34 cellular contexts compared by ENCODE assay signal in genomic region chr6:75337805-75338204, GRCh38. TPM values are rescaled to one million over a fixed set of nuclear protein-coding genes. Genes with fewer than 3 reads are reported as not detected.
DNase-seq lines count a peak whose midpoint lies in the region; ATAC-seq, FAIRE-seq and TF ChIP-seq lines count a peak whose summit lies in the region.
"Had no signal": no experiment of that assay in that cellular context is flagged by ENCODE, and none has a peak within 500 bp of the region (broad histone marks: within the 10 kb centered on the region; RNA-seq: fewer than 3 reads in every experiment).

No MANE protein-coding gene starts in this region.

- H3K27me3 ChIP-seq in GM23338 (ENCODE audit: insufficient read depth): no peaks in the 10 kb centered on the region
- H3K27me3 ChIP-seq: esophagus muscularis mucosa, sigmoid colon, thyroid gland had no signal

- no peak overlapping the region for H3K4me2 ChIP-seq in GM23338

- no peaks in the 10 kb centered on the region for H3K36me3 ChIP-seq in GM23338 (ENCODE audit: insufficient read depth)
- H3K36me3 ChIP-seq: lower lobe of right lung, prostate gland, thyroid gland had no signal

- H3K4me3 ChIP-seq in GM23338 (no peak overlapping the region), epithelial cell of esophagus (ENCODE audit: low read length) (no peak overlapping the region)
- H3K4me3 ChIP-seq: esophagus muscularis mucosa, lower lobe of right lung, prostate gland, sigmoid colon, thyroid gland had no signal

- DNase-seq in GM23338 (ENCODE audit: low spot score) (no peak), OCI-M1 (lab: John Stamatoyannopoulos, UW) (peak; percentile 14), epithelial cell of esophagus (ENCODE audit: low read depth) (peak; percentile 22), OCI-M2 (lab: John Stamatoyannopoulos, UW; ENCODE audit: unreplicated experiment) (no peak), urothelium cell line (ENCODE audit: low spot score) (no peak)
- DNase-seq in stimulated activated effector memory CD8-positive, alpha-beta T cell treated with anti-CD3 and anti-CD28 coated beads, Interleukin-12 subunit alpha, Interleukin-12 subunit beta, amount 100 ng/mL, for 72 hours (ENCODE audit: low spot score in 2 of 2): no peak
- DNase-seq: activated CD4-positive, alpha-beta T cell treated with anti-CD3 and anti-CD28 coated beads for 1 hour; activated CD8-positive, alpha-beta T cell treated with anti-CD3 and anti-CD28 coated beads, Interleukin-2, amount 10 ng/mL, durations not matched to agents 7 days and 5 days; activated gamma-delta T cell; activated naive CD8-positive, alpha-beta T cell treated with anti-CD3 and anti-CD28 coated beads for 36 hours; C1 segment of cervical spinal cord; caudate nucleus; COR-L47; DMS53; GDM1; KG1; lower lobe of right lung; MM.1S; naive thymus-derived CD8-positive, alpha-beta T cell; NCI-H1105 treated with DMSO at 0.1 percent for 48 hours; NCI-H2029 treated with DMSO at 0.1 percent for 48 hours; NCI-H526 treated with DMSO at 0.1 percent for 48 hours; occipital lobe; SHP77; sigmoid colon; stimulated activated CD4-positive, alpha-beta T cell treated with anti-CD3 and anti-CD28 coated beads, Interleukin-12 subunit alpha, Interleukin-12 subunit beta, amount 100 ng/mL, for 4 hours; stimulated activated CD4-positive, alpha-beta T cell treated with anti-CD3 and anti-CD28 coated beads, Interleukin-2, amount 100 ng/mL, for 48 hours; thyroid gland had no signal

- peaks cover 48% of the 10 kb centered on the region for H3K4me1 Mint-ChIP-seq in GM23338
- no peaks in the 10 kb centered on the region for H3K4me1 Mint-ChIP-seq in stimulated activated effector memory CD8-positive, alpha-beta T cell treated with anti-CD3 and anti-CD28 coated beads, Interleukin-12 subunit alpha, Interleukin-12 subunit beta, amount 100 ng/mL, for 72 hours
- H3K4me1 Mint-ChIP-seq: activated naive CD8-positive, alpha-beta T cell treated with anti-CD3 and anti-CD28 coated beads for 36 hours had no signal

- H3K4me1 ChIP-seq in GM23338 (ENCODE audit: insufficient read depth): peaks cover 27% of the 10 kb centered on the region
- H3K4me1 ChIP-seq: prostate gland had no signal

- H3K4me3 Mint-ChIP-seq in GM23338: no peak overlapping the region
- H3K4me3 Mint-ChIP-seq in stimulated activated effector memory CD8-positive, alpha-beta T cell treated with anti-CD3 and anti-CD28 coated beads, Interleukin-12 subunit alpha, Interleukin-12 subunit beta, amount 100 ng/mL, for 72 hours: no peak overlapping the region
- H3K4me3 Mint-ChIP-seq: activated CD8-positive, alpha-beta T cell treated with anti-CD3 and anti-CD28 coated beads, Interleukin-2, amount 10 ng/mL, durations not matched to agents 7 days and 5 days; activated naive CD8-positive, alpha-beta T cell treated with anti-CD3 and anti-CD28 coated beads for 36 hours; naive thymus-derived CD8-positive, alpha-beta T cell had no signal

- ATAC-seq in GM23338 (no peak), GM18858 (IDR thresholded peaks at IDR 0.05; ENCODE audit: unreplicated experiment) (no peak)
- peak; percentile 77 for ATAC-seq in stimulated activated effector memory CD8-positive, alpha-beta T cell treated with anti-CD3 and anti-CD28 coated beads, Interleukin-12 subunit alpha, Interleukin-12 subunit beta, amount 100 ng/mL, for 72 hours
- ATAC-seq: activated CD8-positive, alpha-beta T cell treated with anti-CD3 and anti-CD28 coated beads, Interleukin-2, amount 10 ng/mL, durations not matched to agents 7 days and 5 days; lower lobe of right lung; naive thymus-derived CD8-positive, alpha-beta T cell; Panc1 had no signal

- H3K9me2 ChIP-seq in GM23338 (ENCODE audit: insufficient read depth): no peaks in the 10 kb centered on the region

- H3K27me3 Mint-ChIP-seq in GM23338 (ENCODE audit: insufficient read depth, low read depth, poor library complexity): peaks cover 3% of the 10 kb centered on the region

- FAIRE-seq in urothelium cell line (lab: Jason Lieb, UNC): no peak
- FAIRE-seq: frontal cortex had no signal

- H2AFZ ChIP-seq in GM23338: no peak overlapping the region; the same call in 1 of the 2 replicates

- no peaks in the 10 kb centered on the region for H3F3A ChIP-seq in GM23338 (replicated peaks; ENCODE audit: low read depth)

- no peaks in the 10 kb centered on the region; the same call in 2 of the 3 replicates for H3K36me3 Mint-ChIP-seq in GM23338 (ENCODE audit: low read depth)
- no peaks in the 10 kb centered on the region for H3K36me3 Mint-ChIP-seq in stimulated activated effector memory CD8-positive, alpha-beta T cell treated with anti-CD3 and anti-CD28 coated beads, Interleukin-12 subunit alpha, Interleukin-12 subunit beta, amount 100 ng/mL, for 72 hours
- H3K36me3 Mint-ChIP-seq: activated naive CD8-positive, alpha-beta T cell treated with anti-CD3 and anti-CD28 coated beads for 36 hours; naive thymus-derived CD8-positive, alpha-beta T cell had no signal

- H3K9me3 Mint-ChIP-seq in GM23338: no peaks in the 10 kb centered on the region; the same call in 2 of the 3 replicates
- no peaks in the 10 kb centered on the region for H3K9me3 Mint-ChIP-seq in stimulated activated effector memory CD8-positive, alpha-beta T cell treated with anti-CD3 and anti-CD28 coated beads, Interleukin-12 subunit alpha, Interleukin-12 subunit beta, amount 100 ng/mL, for 72 hours
- H3K9me3 Mint-ChIP-seq: activated naive CD8-positive, alpha-beta T cell treated with anti-CD3 and anti-CD28 coated beads for 36 hours; naive thymus-derived CD8-positive, alpha-beta T cell had no signal

- H4K20me1 ChIP-seq in GM23338 (replicated peaks; ENCODE audit: insufficient read depth): no peaks in the 10 kb centered on the region

- peak overlapping the region; percentile 25; the same call in 1 of the 2 replicates for H3K27ac Mint-ChIP-seq in GM23338
- no peak overlapping the region for H3K27ac Mint-ChIP-seq in stimulated activated effector memory CD8-positive, alpha-beta T cell treated with anti-CD3 and anti-CD28 coated beads, Interleukin-12 subunit alpha, Interleukin-12 subunit beta, amount 100 ng/mL, for 72 hours
- H3K27ac Mint-ChIP-seq: activated CD8-positive, alpha-beta T cell treated with anti-CD3 and anti-CD28 coated beads, Interleukin-2, amount 10 ng/mL, durations not matched to agents 7 days and 5 days; activated naive CD8-positive, alpha-beta T cell treated with anti-CD3 and anti-CD28 coated beads for 36 hours; naive thymus-derived CD8-positive, alpha-beta T cell had no signal

- TF ChIP-seq CTCF in GM23338 (conservative IDR thresholded peaks at IDR 0.05; ENCODE audit: low read depth in 2 of 2): no peak
- TF ChIP-seq CTCF in epithelial cell of esophagus (IDR thresholded peaks at IDR 0.05; ENCODE audit: insufficient read depth, low read depth, low read length, missing control alignments): no peak

- H3K27ac ChIP-seq in GM23338 (ENCODE audit: low read depth): no peak overlapping the region
- H3K27ac ChIP-seq: esophagus muscularis mucosa, HL-60, lower lobe of right lung, prostate gland, sigmoid colon, thyroid gland had no signal

- H3K79me2 ChIP-seq in GM23338 (replicated peaks; ENCODE audit: insufficient read depth): no peaks in the 10 kb centered on the region

TF ChIP-seq in GM23338, 12 proteins besides CTCF, POLR2A, EP300 and RAD21 (continues in another document):
- no peak for TF ChIP-seq EZH2 (IDR thresholded peaks at IDR 0.05; ENCODE audit: low read depth, unreplicated experiment)
- no peak for TF ChIP-seq STAT1 (IDR thresholded peaks at IDR 0.05; ENCODE audit: unreplicated experiment)
- TF ChIP-seq NANOG (IDR thresholded peaks at IDR 0.05; ENCODE audit: borderline replicate concordance): no peak
- TF ChIP-seq POLR2AphosphoS5 (IDR thresholded peaks at IDR 0.05; ENCODE audit: low read depth): no peak
- no peak for TF ChIP-seq REST (IDR thresholded peaks at IDR 0.05; ENCODE audit: unreplicated experiment)
- TF ChIP-seq EZH2phosphoT487 (IDR thresholded peaks at IDR 0.05; ENCODE audit: unreplicated experiment): no peak
- no peak for TF ChIP-seq ZNF114 (CRISPR knock-in tag; IDR thresholded peaks at IDR 0.05)
- no peak for TF ChIP-seq JUNB (IDR thresholded peaks at IDR 0.05; ENCODE audit: unreplicated experiment)
- TF ChIP-seq ZNF331 (CRISPR knock-in tag; IDR thresholded peaks at IDR 0.05; ENCODE audit: low read depth): no peak
- TF ChIP-seq, protein P1, sequence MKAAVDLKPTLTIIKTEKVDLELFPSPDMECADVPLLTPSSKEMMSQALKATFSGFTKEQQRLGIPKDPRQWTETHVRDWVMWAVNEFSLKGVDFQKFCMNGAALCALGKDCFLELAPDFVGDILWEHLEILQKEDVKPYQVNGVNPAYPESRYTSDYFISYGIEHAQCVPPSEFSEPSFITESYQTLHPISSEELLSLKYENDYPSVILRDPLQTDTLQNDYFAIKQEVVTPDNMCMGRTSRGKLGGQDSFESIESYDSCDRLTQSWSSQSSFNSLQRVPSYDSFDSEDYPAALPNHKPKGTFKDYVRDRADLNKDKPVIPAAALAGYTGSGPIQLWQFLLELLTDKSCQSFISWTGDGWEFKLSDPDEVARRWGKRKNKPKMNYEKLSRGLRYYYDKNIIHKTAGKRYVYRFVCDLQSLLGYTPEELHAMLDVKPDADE (IDR thresholded peaks at IDR 0.05): no peak
- no peak for TF ChIP-seq CREB1 (CRISPR knock-in tag; IDR thresholded peaks at IDR 0.05; ENCODE audit: low read depth)

RNA-seq across cellular contexts. Expression of gene TMEM30A, which starts 53.2 kb away (rescaled TPM):
- 99.9 and 101 TPM in 2 replicates for total RNA-seq in GM23338 (2014; rRNA removed; shearing (Covaris generic))
- polyA plus RNA-seq in GM23338 (2016; fragmentation: Nextera tagmentation; extraction: Ambion mirVana): 52.6 and 61.7 TPM in 2 replicates

Comparison
In these comparisons a context has a peak if more than half of its experiments do, and no peak if none do; other contexts are left out.
1. DNase-seq: peak in OCI-M1 (single experiment) and epithelial cell of esophagus (single experiment); none in GM23338 (single experiment), stimulated activated effector memory CD8-positive, alpha-beta T cell treated with anti-CD3 and anti-CD28 coated beads, Interleukin-12 subunit alpha, Interleukin-12 subunit beta, amount 100 ng/mL, for 72 hours (0 of 2), OCI-M2 (single experiment) and urothelium cell line (single experiment).